22 cellular contexts compared by ENCODE assay signal in genomic region chr9:131012396-131012917, GRCh38. TPM values are rescaled to one million over a fixed set of nuclear protein-coding genes. Genes with fewer than 3 reads are reported as not detected.
DNase-seq lines count a peak whose midpoint lies in the region; ATAC-seq, FAIRE-seq and TF ChIP-seq lines count a peak whose summit lies in the region.
"Had no signal": no experiment of that assay in that cellular context is flagged by ENCODE, and none has a peak within 500 bp of the region (broad histone marks: within the 10 kb centered on the region; RNA-seq: fewer than 3 reads in every experiment).

No MANE protein-coding gene starts in this region.

- H3K9me3 ChIP-seq in H9 (ENCODE audit: control insufficient read depth, low read depth, low read length) (no peaks in the 10 kb centered on the region), adrenal gland (replicated peaks in 1 of 3) (no peaks in the 10 kb centered on the region), kidney (ENCODE audit: control insufficient read depth in 1 of 2, low read length in 2 of 2) (no peaks in the 10 kb centered on the region), psoas muscle (no peaks in the 10 kb centered on the region)
- H3K9me3 ChIP-seq: neutrophil, right atrium auricular region had no signal

- intact Hi-C loops in adrenal gland (cut with DNase I): no loop called here
- intact Hi-C loops in kidney (cut with DNase I): no loop called here
- intact Hi-C loops in psoas muscle (cut with DNase I): no loop called here

- ATAC-seq in psoas muscle: peak in 3 of 4 donors; percentile 29 to 43 (median 41)
- no peak for ATAC-seq in HG03196 (IDR thresholded peaks at IDR 0.05; ENCODE audit: unreplicated experiment)
- ATAC-seq: CD8-positive, alpha-beta T cell had no signal

- no CpG with 5 or more reads among the region's 22 CpGs for WGBS in H9 (ENCODE audit: extremely low coverage, insufficient read length, low lambda C conversion rate)
- 43 to 73% (median 62%) methylated on average over 4 to 22 of the region's 22 CpGs for WGBS in adrenal gland, 4 donors
- WGBS in psoas muscle, 3 donors: 59 to 72% (median 64%) methylated on average over 22 of the region's 22 CpGs

- no peak overlapping the region for H2BK15ac ChIP-seq in H9 (ENCODE audit: low read depth, low read length)

- H2BK20ac ChIP-seq in H9 (ENCODE audit: low read depth, low read length, poor library complexity, severe bottlenecking): no peak overlapping the region

- H3K18ac ChIP-seq in H9 (ENCODE audit: insufficient read length, low read depth, low read length): peak overlapping the region; percentile 21

- no peak overlapping the region for H3K23ac ChIP-seq in H9 (ENCODE audit: insufficient read length, low read depth, low read length)

- no peak overlapping the region for H4K5ac ChIP-seq in H9 (ENCODE audit: insufficient read length, low read depth, low read length)

- H3K79me1 ChIP-seq in H9 (ENCODE audit: insufficient read depth, low read depth, low read length, poor library complexity, severe bottlenecking): no peaks in the 10 kb centered on the region

- no peaks in the 10 kb centered on the region for H3K23me2 ChIP-seq in H9 (ENCODE audit: insufficient read length, low read depth, low read length, poor library complexity, severe bottlenecking)

- H3K79me2 ChIP-seq in H9 (ENCODE audit: insufficient read depth, low read length): no peaks in the 10 kb centered on the region

- H3K27me3 Mint-ChIP-seq in H9 (ENCODE audit: low read depth): peaks cover 24% of the 10 kb centered on the region

- H3K4me3 Mint-ChIP-seq in H9: no peak overlapping the region
- H3K4me3 Mint-ChIP-seq: CD8-positive, alpha-beta T cell had no signal

- no peak for FAIRE-seq in kidney (lab: Jason Lieb, UNC)
- FAIRE-seq: TTC549 had no signal

- no peak overlapping the region for H2BK12ac ChIP-seq in H9 (ENCODE audit: insufficient read length, low read depth, low read length)

- H3K27ac Mint-ChIP-seq in H9: peak overlapping the region in 1 of 3 experiments; percentile 66; a peak in 2 of 7 replicates
- H3K27ac Mint-ChIP-seq: CD8-positive, alpha-beta T cell had no signal

- no peaks in the 10 kb centered on the region; a peak in 1 of 5 replicates for H3K9me3 Mint-ChIP-seq in H9
- H3K9me3 Mint-ChIP-seq: CD8-positive, alpha-beta T cell had no signal

- no peak overlapping the region for H4K91ac ChIP-seq in H9 (ENCODE audit: insufficient read length, low read depth, low read length)

- H3K14ac ChIP-seq in H9 (ENCODE audit: insufficient read depth, low read length): peak overlapping the region; percentile 2; the same call in 1 of the 2 replicates

- H2AFZ ChIP-seq in H9 (ENCODE audit: low read length): no peak overlapping the region

- H3K4me3 ChIP-seq in adrenal gland: no peak overlapping the region
- H3K4me3 ChIP-seq in kidney (ENCODE audit: low read length in 2 of 2): no peak overlapping the region
- no peak overlapping the region for H3K4me3 ChIP-seq in psoas muscle
- H3K4me3 ChIP-seq: right atrium auricular region had no signal

- H4K8ac ChIP-seq in H9 (replicated peaks; ENCODE audit: insufficient read length, low read depth, low read length): peak overlapping the region; percentile 63

- H3K4me1 Mint-ChIP-seq in H9: peaks cover 40% of the 10 kb centered on the region in 2 experiments

- no peak overlapping the region for H3K9ac ChIP-seq in H9 (ENCODE audit: extremely low read depth, insufficient read length, low read length)
- H3K9ac ChIP-seq in kidney (ENCODE audit: low read length in 2 of 2): no peak overlapping the region

- no peak for DNase-seq in H9
- DNase-seq in adrenal gland: peak in 5 of 7 donors; percentile 31 to 80 (median 51)
- peak; percentile 91 for DNase-seq in kidney
- peak in 1 of 2 donors; percentile 56 for DNase-seq in psoas muscle
- no peak for DNase-seq in NCI-H1694 treated with DMSO at 0.1 percent for 48 hours (lab: John Stamatoyannopoulos, UW)
- DNase-seq in activated effector memory CD4-positive, alpha-beta T cell treated with anti-CD3 and anti-CD28 coated beads, Interleukin-2, amount 50 U/mL, for 16 hours: no peak
- DNase-seq in islet precursor cell: no peak
- DNase-seq: activated CD8-positive, alpha-beta memory T cell treated with anti-CD3 and anti-CD28 coated beads, Interleukin-2, amount 50 U/mL, for 48 hours; activated gamma-delta T cell; CD8-positive, alpha-beta T cell; DMS79 treated with DMSO at 0.1 percent for 48 hours; effector memory CD4-positive, alpha-beta T cell; kidney glomerular epithelial cell; NCI-H1105; NCI-H2107; NCI-H526; RPMI8226 had no signal

- peaks cover 8% of the 10 kb centered on the region; the same call in 1 of the 2 replicates for H3K4me1 ChIP-seq in H9 (ENCODE audit: insufficient read depth, low read length)
- no peaks in the 10 kb centered on the region for H3K4me1 ChIP-seq in adrenal gland (replicated peaks in 1 of 2)
- H3K4me1 ChIP-seq in kidney (ENCODE audit: control insufficient read depth in 1 of 2, insufficient read depth in 1 of 2, low read depth in 1 of 2, low read length in 2 of 2): peaks cover 0 to 4% of the 10 kb centered on the region in 2 donors
- H3K4me1 ChIP-seq in psoas muscle: no peaks in the 10 kb centered on the region

- H2AK5ac ChIP-seq in H9 (ENCODE audit: insufficient read length, low read length): no peak overlapping the region

- TF ChIP-seq POLR2A in adrenal gland (IDR thresholded peaks at IDR 0.05): no peak

- H3K27ac ChIP-seq in H9 (ENCODE audit: insufficient read length, low read depth, low read length) (no peak overlapping the region), adrenal gland (peak overlapping the region; percentile 32 to 91 (median 57)), kidney (ENCODE audit: low read depth in 2 of 2, low read length in 2 of 2) (peak overlapping the region; percentile 43 to 77), psoas muscle (no peak overlapping the region)
- H3K27ac ChIP-seq: neutrophil, right atrium auricular region had no signal

- no peaks in the 10 kb centered on the region for H4K20me1 ChIP-seq in H9 (ENCODE audit: control insufficient read depth, insufficient read depth, insufficient read length)

- H2BK120ac ChIP-seq in H9 (ENCODE audit: low read depth, low read length, poor library complexity, severe bottlenecking): no peak overlapping the region

- H3K4me2 ChIP-seq in H9 (ENCODE audit: insufficient read depth, insufficient read length, low read length): no peak overlapping the region

- H2BK5ac ChIP-seq in H9 (ENCODE audit: insufficient read length, low read length): no peak overlapping the region

- H3T11ph ChIP-seq in H9 (ENCODE audit: low read length): no peak overlapping the region

- TF ChIP-seq CTCF in H9 (conservative IDR thresholded peaks at IDR 0.05) (no peak), adrenal gland (IDR thresholded peaks at IDR 0.05) (no peak), kidney (IDR thresholded peaks at IDR 0.05; ENCODE audit: borderline replicate concordance, extremely low read depth, insufficient read depth) (no peak), psoas muscle (IDR thresholded peaks at IDR 0.05) (no peak)

- no peak overlapping the region for H3K56ac ChIP-seq in H9 (ENCODE audit: insufficient read length, low read depth, low read length)

- H3K27me3 ChIP-seq in H9 (ENCODE audit: insufficient read depth, low read length) (no peaks in the 10 kb centered on the region; the same call in 1 of the 2 replicates), adrenal gland (peaks cover 14% of the 10 kb centered on the region), psoas muscle (ENCODE audit: insufficient read depth in 3 of 3, low read length in 2 of 3) (peaks cover 0 to 66% (median 14%) of the 10 kb centered on the region in 3 donors)

- H3K36me3 ChIP-seq in adrenal gland (replicated peaks in 1 of 2): no peaks in the 10 kb centered on the region
- no peaks in the 10 kb centered on the region for H3K36me3 ChIP-seq in kidney (ENCODE audit: control insufficient read depth in 1 of 2, insufficient read depth in 2 of 2, low read length in 2 of 2)
- H3K36me3 ChIP-seq in psoas muscle (ENCODE audit: insufficient read depth in 1 of 2, low read depth in 1 of 2): no peaks in the 10 kb centered on the region
- H3K36me3 ChIP-seq: neutrophil, right atrium auricular region had no signal

- no peak overlapping the region for H3K4ac ChIP-seq in H9 (ENCODE audit: low read depth, low read length)

- peaks cover 0 to 7% (median 3%) of the 10 kb centered on the region in 3 experiments; a peak in 4 of 7 replicates for H3K36me3 Mint-ChIP-seq in H9 (ENCODE audit: insufficient read depth in 1 of 3, low read depth in 3 of 3)
- H3K36me3 Mint-ChIP-seq: CD8-positive, alpha-beta T cell had no signal

RNA-seq across cellular contexts. Expression of gene LAMC3, which starts 3.5 kb away (rescaled TPM):
- total RNA-seq in H9 (2021): 21.7 and 21.9 TPM in 2 replicates
- 100 to 1,000 TPM in 1 of 8 donors, 10 to 100 TPM in 7; 18.5 to 125 (median 49.7) TPM for total RNA-seq in adrenal gland
- 10 to 100 TPM in 2 of 3 donors, 1 to 10 TPM in 1; 3.3 to 85.3 (median 67.0) TPM for polyA plus RNA-seq in adrenal gland
- total RNA-seq in kidney: 13.8 TPM
- polyA plus RNA-seq in kidney (ENCODE audit: insufficient read depth, low read depth, low replicate concordance): 13.4 TPM
- total RNA-seq in psoas muscle: under 1 TPM in 3 of 4 donors, not detected in 1; 0.21 to 0.66 (median 0.24) TPM
- under 1 TPM; 0.17 to 0.96 (median 0.21) TPM for polyA plus RNA-seq in psoas muscle
- total RNA-seq: LHCN-M2 had no signal

Comparison
In these comparisons a context has a peak if more than half of its experiments do, and no peak if none do; other contexts are left out.
1. DNase-seq: peak in adrenal gland (5 of 7) and kidney (single experiment); none in H9 (single experiment), NCI-H1694 treated with DMSO at 0.1 percent for 48 hours (single experiment), activated effector memory CD4-positive, alpha-beta T cell treated with anti-CD3 and anti-CD28 coated beads, Interleukin-2, amount 50 U/mL, for 16 hours (single experiment) and islet precursor cell (single experiment).
2. H3K27ac ChIP-seq: peak in adrenal gland (5 of 5) and kidney (2 of 2); none in H9 (single experiment) and psoas muscle (single experiment).